ENCODE assay signal across 14 cellular contexts in genomic region chr2:63870679-63871078, GRCh38.
"Had no signal": no experiment of that assay in that cellular context is flagged by ENCODE, and none has a peak within 500 bp of the region (broad histone marks: within the 10 kb centered on the region; RNA-seq: fewer than 3 reads in every experiment).

No MANE protein-coding gene starts in this region.

- H3K27ac Mint-ChIP-seq: activated CD4-positive, alpha-beta T cell treated with anti-CD3 and anti-CD28 coated beads, Interleukin-2, amount 10 ng/mL, durations not matched to agents 7 days and 5 days; activated CD8-positive, alpha-beta T cell treated with anti-CD3 and anti-CD28 coated beads, Interleukin-2, amount 10 ng/mL, durations not matched to agents 7 days and 5 days; activated naive CD4-positive, alpha-beta T cell treated with anti-CD3 and anti-CD28 coated beads for 36 hours; activated naive CD8-positive, alpha-beta T cell treated with anti-CD3 and anti-CD28 coated beads, Interleukin-2, amount 50 U/mL, for 24 hours had no signal

- H3K27ac ChIP-seq: coronary artery had no signal

- H3K9me3 ChIP-seq: lower lobe of right lung, upper lobe of left lung had no signal

- H3K4me3 ChIP-seq: coronary artery, lower lobe of right lung, upper lobe of left lung had no signal

- H3K4me3 Mint-ChIP-seq: activated CD4-positive, alpha-beta T cell treated with anti-CD3 and anti-CD28 coated beads, Interleukin-2, amount 10 ng/mL, durations not matched to agents 7 days and 5 days; activated CD8-positive, alpha-beta T cell treated with anti-CD3 and anti-CD28 coated beads, Interleukin-2, amount 10 ng/mL, durations not matched to agents 7 days and 5 days; activated naive CD4-positive, alpha-beta T cell treated with anti-CD3 and anti-CD28 coated beads for 36 hours; activated naive CD8-positive, alpha-beta T cell treated with anti-CD3 and anti-CD28 coated beads, Interleukin-2, amount 50 U/mL, for 24 hours; activated T-cell treated with anti-CD3 and anti-CD28 coated beads, Interleukin-2, amount 50 U/mL, for 4 hours; brain; central memory CD8-positive, alpha-beta T cell; nephron had no signal

- ATAC-seq: activated CD8-positive, alpha-beta T cell treated with anti-CD3 and anti-CD28 coated beads, Interleukin-2, amount 10 ng/mL, durations not matched to agents 7 days and 5 days; activated naive CD8-positive, alpha-beta T cell treated with anti-CD3 and anti-CD28 coated beads, Interleukin-2, amount 50 U/mL, for 24 hours; activated T-cell treated with anti-CD3 and anti-CD28 coated beads, Interleukin-2, amount 50 U/mL, for 4 hours; stimulated activated naive CD8-positive, alpha-beta T cell treated with anti-CD3 and anti-CD28 coated beads, Interleukin-15, Interleukin-2, amounts not matched to agents 100 U/mL and 50 U/mL, for 24 hours had no signal

- H3K4me1 Mint-ChIP-seq: nephron had no signal

- DNase-seq: activated CD4-positive, alpha-beta T cell treated with anti-CD3 and anti-CD28 coated beads, Interleukin-2, amount 10 ng/mL, durations not matched to agents 7 days and 5 days; activated CD8-positive, alpha-beta T cell treated with anti-CD3 and anti-CD28 coated beads, Interleukin-2, amount 10 ng/mL, durations not matched to agents 7 days and 5 days; activated naive CD4-positive, alpha-beta T cell treated with anti-CD3 and anti-CD28 coated beads for 36 hours; activated naive CD8-positive, alpha-beta T cell treated with anti-CD3 and anti-CD28 coated beads, Interleukin-2, amount 50 U/mL, for 24 hours; activated T-cell treated with anti-CD3 and anti-CD28 coated beads, Interleukin-2, amount 50 U/mL, for 4 hours; anterior cingulate cortex; stimulated activated naive CD8-positive, alpha-beta T cell treated with anti-CD3 and anti-CD28 coated beads, Interleukin-15, Interleukin-2, amounts not matched to agents 100 U/mL and 50 U/mL, for 24 hours; T1000 had no signal

- H3K27me3 ChIP-seq: upper lobe of left lung had no signal

- H3K9me3 Mint-ChIP-seq: activated naive CD4-positive, alpha-beta T cell treated with anti-CD3 and anti-CD28 coated beads for 36 hours; activated T-cell treated with anti-CD3 and anti-CD28 coated beads, Interleukin-2, amount 50 U/mL, for 4 hours; central memory CD8-positive, alpha-beta T cell had no signal

- H3K27me3 Mint-ChIP-seq: activated CD4-positive, alpha-beta T cell treated with anti-CD3 and anti-CD28 coated beads, Interleukin-2, amount 10 ng/mL, durations not matched to agents 7 days and 5 days; activated naive CD8-positive, alpha-beta T cell treated with anti-CD3 and anti-CD28 coated beads, Interleukin-2, amount 50 U/mL, for 24 hours; central memory CD8-positive, alpha-beta T cell had no signal
